Comparison of ENCODE assay signal across 1 cellular context in genomic region chr19:34171877-34172660, GRCh38.
TF ChIP-seq lines count a peak whose summit lies in the region.

Gene LSM14A, plus strand, starts transcription at chr19:34172504. Its CDS starts 139 bp downstream, at chr19:34172643.

TF ChIP-seq in K562, 482 proteins besides CTCF, POLR2A, EP300 and RAD21 (continued from another document and continues in another):
- TF ChIP-seq RBM39 (optimal IDR thresholded peaks at IDR 0.05; ENCODE audit: low read depth, low read length) (no peak), E2F6 (IDR thresholded peaks at IDR 0.05; ENCODE audit: borderline replicate concordance in 1 of 2, extremely low read depth in 1 of 2, insufficient read depth in 1 of 2, insufficient read length in 1 of 2, low read depth in 1 of 2, low read length in 1 of 2, poor library complexity in 1 of 2, severe bottlenecking in 1 of 2) (peak; percentile 64 to 74), FOXO4 (CRISPR knock-in tag; IDR thresholded peaks at IDR 0.05) (0 out of 2 replicates have a peak, but pooled peaks have one; percentile 55), SIN3A (IDR thresholded peaks at IDR 0.05; ENCODE audit: borderline replicate concordance in 2 of 2, control insufficient read depth in 1 of 2, low read depth in 2 of 2, low read length in 2 of 2) (0 out of 4 replicates have a peak, but pooled peaks of 1 of the 2 experiments have one; percentile 37), CBX1 (IDR thresholded peaks at IDR 0.05; ENCODE audit: low read depth) (0 out of 2 replicates have a peak, but pooled peaks have one; percentile 20), SNIP1 (IDR thresholded peaks at IDR 0.05; ENCODE audit: low read depth) (no peak), HDAC1 (IDR thresholded peaks at IDR 0.05) (0 out of 4 replicates have a peak, but pooled peaks of 1 of the 2 experiments have one; percentile 44), ZNF354B (CRISPR knock-in tag; IDR thresholded peaks at IDR 0.05) (no peak), E2F1 (CRISPR knock-in tag; IDR thresholded peaks at IDR 0.05) (peak; percentile 73; the same call in 1 of the 2 replicates), ETS1 (conservative IDR thresholded peaks at IDR 0.05; ENCODE audit: control insufficient read depth, low read depth, low read length) (peak; percentile 72; the same call in 1 of the 2 replicates), ZFP36 (IDR thresholded peaks at IDR 0.05; ENCODE audit: low read depth, low read length, partially characterized antibody) (no peak), ERF (CRISPR knock-in tag; IDR thresholded peaks at IDR 0.05) (peak; percentile 76; the same call in 1 of the 2 replicates), THAP12 (CRISPR knock-in tag; IDR thresholded peaks at IDR 0.05) (peak; percentile 84), MITF (IDR thresholded peaks at IDR 0.05) (no peak), PCBP1 (IDR thresholded peaks at IDR 0.05; ENCODE audit: low read depth, low read length, poor library complexity, severe bottlenecking) (peak; percentile 17), GATAD2B (IDR thresholded peaks at IDR 0.05; ENCODE audit: borderline replicate concordance) (peak; percentile 91), STAG1 (CRISPR knock-in tag; IDR thresholded peaks at IDR 0.05; ENCODE audit: borderline replicate concordance) (peak; percentile 36; the same call in 1 of the 2 replicates), POLR2B (IDR thresholded peaks at IDR 0.05; ENCODE audit: low read depth, partially characterized antibody) (peak; percentile 85), ZNF589 (CRISPR knock-in tag; IDR thresholded peaks at IDR 0.05; ENCODE audit: low read depth) (peak; percentile 88; the same call in 1 of the 2 replicates), TCF3 (CRISPR knock-in tag; IDR thresholded peaks at IDR 0.05) (peak; percentile 15), ETS2 (tag; IDR thresholded peaks at IDR 0.05; ENCODE audit: borderline replicate concordance, poor library complexity, severe bottlenecking) (no peak), ZNF696 (CRISPR knock-in tag; conservative IDR thresholded peaks at IDR 0.05) (no peak), MLLT1 (IDR thresholded peaks at IDR 0.05) (no peak), MGA (IDR thresholded peaks at IDR 0.05) (peak; percentile 95)
